ENCODE assay signal across 19 cellular contexts in the genomic region with DNA sequence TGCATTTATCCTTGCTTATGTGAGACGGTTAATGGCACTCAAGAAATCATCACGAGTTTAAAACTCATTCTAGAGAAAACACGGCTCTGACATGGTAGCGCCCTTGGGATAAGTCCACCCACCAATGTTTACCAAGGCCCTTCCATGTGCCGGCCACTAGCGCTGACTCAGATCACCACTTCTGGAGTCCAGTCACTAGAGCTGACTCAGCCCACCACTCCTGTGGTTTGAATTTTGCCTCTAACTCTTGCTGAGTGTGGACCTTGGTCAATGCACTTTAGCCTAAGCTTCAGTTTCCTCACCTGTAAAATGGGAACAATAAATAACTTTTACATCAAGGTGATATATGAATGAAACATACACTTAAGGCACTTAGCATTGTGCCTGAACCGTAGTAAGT.
DNase-seq lines count a peak whose midpoint lies in the region; ATAC-seq and TF ChIP-seq lines count a peak whose summit lies in the region.
"Had no signal": no experiment of that assay in that cellular context is flagged by ENCODE, and none has a peak within 500 bp of the region (broad histone marks: within the 10 kb centered on the region; RNA-seq: fewer than 3 reads in every experiment).

No MANE protein-coding gene starts in this region.

- no peak overlapping the region for H3K9ac ChIP-seq in IMR-90 (ENCODE audit: low read depth, low read length)

- BruUV-seq in IMR-90 (replicated peaks; lab: Mats Ljungman, UMichigan), result no TSS peak

- H2BK15ac ChIP-seq in IMR-90 (ENCODE audit: low read depth, low read length), result no peak overlapping the region

- no peak for TF ChIP-seq POLR2A in IMR-90 (IDR thresholded peaks at IDR 0.05; ENCODE audit: low read depth, low read length)

- POLR2A ChIA-PET in IMR-90 (lab: Charles Lee; ENCODE audit: unreplicated experiment), result no interaction called here

- H3K23ac ChIP-seq in IMR-90 (ENCODE audit: low read depth, low read length), result no peak overlapping the region

- no peak overlapping the region for H3K4me2 ChIP-seq in IMR-90 (ENCODE audit: low read depth, low read length)

- H2AK9ac ChIP-seq in IMR-90 (replicated peaks; ENCODE audit: low read depth, low read length, poor library complexity), result no peak overlapping the region

- no peaks in the 10 kb centered on the region for H3K4me1 ChIP-seq in IMR-90 (ENCODE audit: control insufficient read depth, insufficient read depth, low read length)

- H3K56ac ChIP-seq in IMR-90 (ENCODE audit: extremely low read depth, insufficient read depth, low read length), result no peak overlapping the region

- no peaks in the 10 kb centered on the region for H3K79me1 ChIP-seq in IMR-90 (ENCODE audit: low read depth in 1 of 2, low read length in 2 of 2)

- H2AK5ac ChIP-seq in IMR-90 (ENCODE audit: low read depth, low read length), result no peak overlapping the region

- intact Hi-C loops in IMR-90 (cut with micrococcal nuclease), result no loop called here

- 62% methylated on average over 4 of the region's 7 CpGs; no CpG with 5 or more reads in 1 of the 2 experiments for WGBS in IMR-90 (ENCODE audit: extremely low coverage in 2 of 2, insufficient read length in 1 of 2), 2 experiments

- peak; percentile 34 for DNase-seq in AG09309 (ENCODE audit: low read depth)
- DNase-seq in IMR-90, result peak; percentile 61
- peak; percentile 62 for DNase-seq in astrocyte of the hippocampus (ENCODE audit: low read depth, low spot score)
- peak; percentile 43 for DNase-seq in kidney tubule cell (ENCODE audit: low spot score)
- no peak for DNase-seq in NCI-H1694 (lab: John Stamatoyannopoulos, UW)
- DNase-seq in MV-4-11 (lab: John Stamatoyannopoulos, UW), result no peak
- no peak for DNase-seq in NCI-H2081 (lab: John Stamatoyannopoulos, UW)
- DNase-seq in foreskin melanocyte, result no peak
- DNase-seq: activated CD4-positive, CD25-positive, alpha-beta regulatory T cell treated with anti-CD3 and anti-CD28 coated beads, Interleukin-2, amount 50 U/mL, for 72 hours; CD8-positive, alpha-beta memory T cell; effector memory CD4-positive, alpha-beta T cell; NCI-H2029 treated with DMSO at 0.1 percent for 48 hours; NCI-H510A; SIG-M5; T-helper 17 cell; tibial artery had no signal

- H4K5ac ChIP-seq in IMR-90 (ENCODE audit: low read depth, low read length), result no peak overlapping the region

- H3K14ac ChIP-seq in IMR-90 (replicated peaks; ENCODE audit: low read depth, low read length), result no peak overlapping the region

- H4K91ac ChIP-seq in IMR-90 (ENCODE audit: insufficient read depth, low read depth, low read length), result no peak overlapping the region

- no peaks in the 10 kb centered on the region for H3K9me1 ChIP-seq in IMR-90 (ENCODE audit: insufficient read depth, low read length)

- in situ Hi-C loops in IMR-90 (cut with MboI; ENCODE audit: low sequenced_read_pairs), result no loop called here

- TF ChIP-seq CTCF in AG09309 (IDR thresholded peaks at IDR 0.05; ENCODE audit: control insufficient read depth, insufficient read depth, low read depth, low read length, missing control alignments) (no peak), IMR-90 (conservative IDR thresholded peaks at IDR 0.05; ENCODE audit: low read depth, low read length) (no peak)

- H3K18ac ChIP-seq in IMR-90 (ENCODE audit: low read depth, low read length), result no peak overlapping the region

- H2AFZ ChIP-seq in IMR-90 (replicated peaks; ENCODE audit: low read length, poor library complexity), result no peak overlapping the region

- H3K36me3 ChIP-seq in IMR-90 (ENCODE audit: control insufficient read depth, insufficient read depth, low read length), result no peaks in the 10 kb centered on the region
- H3K36me3 ChIP-seq: tibial artery had no signal

- dilution Hi-C loops in IMR-90 (cut with HindIII; ENCODE audit: low sequenced_read_pairs, unreplicated experiment), result no loop called here

- H4K20me1 ChIP-seq in IMR-90 (ENCODE audit: insufficient read depth, low read length), result no peaks in the 10 kb centered on the region

- CTCF ChIA-PET in IMR-90 (lab: Yijun Ruan, JAX), result no interaction called here

- H3K27ac ChIP-seq in IMR-90 (ENCODE audit: insufficient read depth, low read length), result no peak overlapping the region
- H3K27ac ChIP-seq: tibial artery had no signal

- no peak for TF ChIP-seq RAD21 in IMR-90 (IDR thresholded peaks at IDR 0.05; ENCODE audit: low read length)

- H3K4me3 ChIP-seq in AG09309 (ENCODE audit: control insufficient read depth, low read depth, low read length) (no peak overlapping the region), IMR-90 (ENCODE audit: insufficient read depth, low read depth, low read length) (no peak overlapping the region)
- H3K4me3 ChIP-seq: tibial artery had no signal

- no peak overlapping the region for H2BK120ac ChIP-seq in IMR-90 (ENCODE audit: low read depth, low read length)

- H2BK20ac ChIP-seq in IMR-90 (ENCODE audit: low read depth, low read length), result no peak overlapping the region

- H4K8ac ChIP-seq in IMR-90 (ENCODE audit: low read depth in 2 of 2, low read length in 2 of 2), result no peak overlapping the region

- no peak overlapping the region for H2BK5ac ChIP-seq in IMR-90 (ENCODE audit: low read depth, low read length, poor library complexity, severe bottlenecking)

- H3K27me3 ChIP-seq in IMR-90 (ENCODE audit: control insufficient read depth, insufficient read depth, low read length), result peaks cover 8% of the 10 kb centered on the region; the same call in 1 of the 2 replicates
- H3K27me3 ChIP-seq: tibial artery had no signal

- H3K9me3 ChIP-seq in IMR-90 (ENCODE audit: control insufficient read depth, insufficient read depth, low read length), result no peaks in the 10 kb centered on the region
- H3K9me3 ChIP-seq: tibial artery had no signal

- H3K4ac ChIP-seq in IMR-90 (ENCODE audit: low read depth, low read length), result no peak overlapping the region

- 0 out of 2 replicates have a peak, but pooled peaks have one; percentile 21 for ATAC-seq in IMR-90 (ENCODE audit: low read depth)
- ATAC-seq: activated T-helper 17 cell treated with anti-CD3 and anti-CD28 coated beads, Interleukin-2, amount 50 U/mL, for 72 hours; HCT116; stimulated activated memory B cell treated with anti-CD40 and anti-IgM and Interleukin-4, amounts not matched to agents 10 μg/mL and 1 μg/mL and 100 μg/mL, for 72 hours; T-helper 17 cell had no signal

TF ChIP-seq in IMR-90, 13 proteins besides CTCF, POLR2A, EP300 and RAD21:
- TF ChIP-seq RFX5 (IDR thresholded peaks at IDR 0.05; ENCODE audit: low read depth, low read length) (no peak), CHD1 (IDR thresholded peaks at IDR 0.05; ENCODE audit: low read depth, low read length) (no peak)

Comparison
In these comparisons a context has a peak if more than half of its experiments do, and no peak if none do; other contexts are left out.
1. DNase-seq: peak in AG09309 (single experiment), IMR-90 (single experiment), astrocyte of the hippocampus (single experiment) and kidney tubule cell (single experiment); none in NCI-H1694 (single experiment), MV-4-11 (single experiment), NCI-H2081 (0 of 2) and foreskin melanocyte (single experiment).